ENCODE assay signal across 1 cellular context in the genomic region with DNA sequence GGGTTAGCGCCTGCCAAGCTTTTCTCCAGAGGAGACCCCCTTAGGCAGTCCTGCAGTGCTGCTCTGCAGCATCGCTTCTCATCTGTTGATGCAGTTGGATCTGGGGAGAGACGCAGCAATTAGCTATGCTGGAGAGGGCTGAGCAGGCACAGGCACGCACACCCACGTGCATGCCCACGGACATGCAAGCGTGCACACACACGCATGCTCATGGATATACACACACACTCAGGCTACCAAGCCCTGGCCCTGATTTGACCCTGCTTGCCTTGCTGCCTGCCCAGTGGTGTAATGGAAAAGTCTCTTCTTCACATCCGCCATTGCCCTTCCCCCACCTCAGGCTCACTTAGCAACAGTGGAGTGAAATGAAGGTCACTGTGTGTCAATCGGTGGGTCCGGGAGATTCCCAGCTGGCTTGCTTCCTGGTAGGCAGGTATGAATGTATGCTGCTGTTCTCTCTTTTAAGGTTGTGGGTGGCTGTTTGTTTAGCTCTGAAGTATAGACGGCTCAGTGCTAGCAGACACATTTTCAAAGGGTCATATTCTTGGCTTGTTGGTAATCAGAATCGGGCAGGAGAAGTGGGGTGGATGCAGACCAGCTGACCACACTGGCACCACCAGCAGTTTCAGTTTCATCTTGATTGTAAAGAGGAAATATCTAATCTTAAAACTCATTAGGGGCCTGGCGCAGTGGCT.
TF ChIP-seq lines count a peak whose summit lies in the region.

No MANE protein-coding gene starts in this region.

TF ChIP-seq in A549, 52 proteins besides CTCF, POLR2A, EP300 and RAD21 (continued from another document):
- TF ChIP-seq MAFK (IDR thresholded peaks at IDR 0.05; ENCODE audit: partially characterized antibody) (no peak), FOSB (CRISPR knock-in tag; IDR thresholded peaks at IDR 0.05) (no peak), HMGXB4 (CRISPR knock-in tag; IDR thresholded peaks at IDR 0.05; ENCODE audit: borderline replicate concordance) (no peak), CHD2 (IDR thresholded peaks at IDR 0.05; ENCODE audit: low read length, partially characterized antibody) (peak; percentile 50), PBX3 (IDR thresholded peaks at IDR 0.05) (no peak), HDAC2 (IDR thresholded peaks at IDR 0.05) (no peak), MYC (IDR thresholded peaks at IDR 0.05; ENCODE audit: borderline replicate concordance, low read length) (no peak), RARB (CRISPR knock-in tag; IDR thresholded peaks at IDR 0.05) (0 out of 2 replicates have a peak, but pooled peaks have one; percentile 34), TP53 (CRISPR knock-in tag; IDR thresholded peaks at IDR 0.05) (no peak), KDM1A (IDR thresholded peaks at IDR 0.05; ENCODE audit: low read depth) (no peak), ZC3H11A (IDR thresholded peaks at IDR 0.05) (no peak), ELK1 (IDR thresholded peaks at IDR 0.05; ENCODE audit: low read depth, low read length) (no peak), ZSCAN20 (CRISPR knock-in tag; IDR thresholded peaks at IDR 0.05) (no peak), RCOR1 (IDR thresholded peaks at IDR 0.05; ENCODE audit: low read depth, low read length) (no peak), RFX5 (IDR thresholded peaks at IDR 0.05) (no peak), HOXB13 (CRISPR knock-in tag; IDR thresholded peaks at IDR 0.05; ENCODE audit: low read depth) (no peak), KDM5A (IDR thresholded peaks at IDR 0.05) (no peak), MAZ (IDR thresholded peaks at IDR 0.05; ENCODE audit: borderline replicate concordance, low read depth, low read length) (no peak), REST (IDR thresholded peaks at IDR 0.05) (no peak), CBX2 (IDR thresholded peaks at IDR 0.05; ENCODE audit: borderline replicate concordance, low read depth) (no peak)
- TF ChIP-seq, protein P1, sequence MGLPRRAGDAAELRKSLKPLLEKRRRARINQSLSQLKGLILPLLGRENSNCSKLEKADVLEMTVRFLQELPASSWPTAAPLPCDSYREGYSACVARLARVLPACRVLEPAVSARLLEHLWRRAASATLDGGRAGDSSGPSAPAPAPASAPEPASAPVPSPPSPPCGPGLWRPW (IDR thresholded peaks at IDR 0.05) = no peak
